Comparison of ENCODE assay signal across 1 cellular context in genomic region chr3:100416176-100416575, GRCh38.
TF ChIP-seq lines count a peak whose summit lies in the region.

No MANE protein-coding gene starts in this region.

TF ChIP-seq in HepG2, 621 proteins besides CTCF, POLR2A, EP300 and RAD21:
- no peak for TF ChIP-seq KIAA2018 (CRISPR knock-in tag; IDR thresholded peaks at IDR 0.05; ENCODE audit: borderline replicate concordance)
- peak; percentile 19; the same call in 1 of the 2 replicates for TF ChIP-seq NFIC (IDR thresholded peaks at IDR 0.05; ENCODE audit: low read length)
- TF ChIP-seq ZNF564 (CRISPR knock-in tag; IDR thresholded peaks at IDR 0.05) = no peak
- no peak for TF ChIP-seq ZNF790 (CRISPR knock-in tag; IDR thresholded peaks at IDR 0.05; ENCODE audit: borderline replicate concordance)
- no peak for TF ChIP-seq ZNF142 (CRISPR knock-in tag; IDR thresholded peaks at IDR 0.05)
- TF ChIP-seq, protein P1, sequence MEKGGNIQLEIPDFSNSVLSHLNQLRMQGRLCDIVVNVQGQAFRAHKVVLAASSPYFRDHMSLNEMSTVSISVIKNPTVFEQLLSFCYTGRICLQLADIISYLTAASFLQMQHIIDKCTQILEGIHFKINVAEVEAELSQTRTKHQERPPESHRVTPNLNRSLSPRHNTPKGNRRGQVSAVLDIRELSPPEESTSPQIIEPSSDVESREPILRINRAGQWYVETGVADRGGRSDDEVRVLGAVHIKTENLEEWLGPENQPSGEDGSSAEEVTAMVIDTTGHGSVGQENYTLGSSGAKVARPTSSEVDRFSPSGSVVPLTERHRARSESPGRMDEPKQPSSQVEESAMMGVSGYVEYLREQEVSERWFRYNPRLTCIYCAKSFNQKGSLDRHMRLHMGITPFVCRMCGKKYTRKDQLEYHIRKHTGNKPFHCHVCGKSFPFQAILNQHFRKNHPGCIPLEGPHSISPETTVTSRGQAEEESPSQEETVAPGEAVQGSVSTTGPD (CRISPR knock-in tag; IDR thresholded peaks at IDR 0.05) = no peak
- TF ChIP-seq SOX5 (CRISPR knock-in tag; IDR thresholded peaks at IDR 0.05; ENCODE audit: borderline replicate concordance) = peak; percentile 63; the same call in 1 of the 2 replicates
- no peak for TF ChIP-seq NR1H2 (CRISPR knock-in tag; IDR thresholded peaks at IDR 0.05; ENCODE audit: borderline replicate concordance, low read depth)
- TF ChIP-seq ZNF557 (CRISPR knock-in tag; IDR thresholded peaks at IDR 0.05) = no peak
- no peak for TF ChIP-seq FOXP1 (IDR thresholded peaks at IDR 0.05)
- peak; percentile 51; the same call in 1 of the 2 replicates for TF ChIP-seq FOXP1 (CRISPR knock-in tag; IDR thresholded peaks at IDR 0.05)
- TF ChIP-seq, protein P2, sequence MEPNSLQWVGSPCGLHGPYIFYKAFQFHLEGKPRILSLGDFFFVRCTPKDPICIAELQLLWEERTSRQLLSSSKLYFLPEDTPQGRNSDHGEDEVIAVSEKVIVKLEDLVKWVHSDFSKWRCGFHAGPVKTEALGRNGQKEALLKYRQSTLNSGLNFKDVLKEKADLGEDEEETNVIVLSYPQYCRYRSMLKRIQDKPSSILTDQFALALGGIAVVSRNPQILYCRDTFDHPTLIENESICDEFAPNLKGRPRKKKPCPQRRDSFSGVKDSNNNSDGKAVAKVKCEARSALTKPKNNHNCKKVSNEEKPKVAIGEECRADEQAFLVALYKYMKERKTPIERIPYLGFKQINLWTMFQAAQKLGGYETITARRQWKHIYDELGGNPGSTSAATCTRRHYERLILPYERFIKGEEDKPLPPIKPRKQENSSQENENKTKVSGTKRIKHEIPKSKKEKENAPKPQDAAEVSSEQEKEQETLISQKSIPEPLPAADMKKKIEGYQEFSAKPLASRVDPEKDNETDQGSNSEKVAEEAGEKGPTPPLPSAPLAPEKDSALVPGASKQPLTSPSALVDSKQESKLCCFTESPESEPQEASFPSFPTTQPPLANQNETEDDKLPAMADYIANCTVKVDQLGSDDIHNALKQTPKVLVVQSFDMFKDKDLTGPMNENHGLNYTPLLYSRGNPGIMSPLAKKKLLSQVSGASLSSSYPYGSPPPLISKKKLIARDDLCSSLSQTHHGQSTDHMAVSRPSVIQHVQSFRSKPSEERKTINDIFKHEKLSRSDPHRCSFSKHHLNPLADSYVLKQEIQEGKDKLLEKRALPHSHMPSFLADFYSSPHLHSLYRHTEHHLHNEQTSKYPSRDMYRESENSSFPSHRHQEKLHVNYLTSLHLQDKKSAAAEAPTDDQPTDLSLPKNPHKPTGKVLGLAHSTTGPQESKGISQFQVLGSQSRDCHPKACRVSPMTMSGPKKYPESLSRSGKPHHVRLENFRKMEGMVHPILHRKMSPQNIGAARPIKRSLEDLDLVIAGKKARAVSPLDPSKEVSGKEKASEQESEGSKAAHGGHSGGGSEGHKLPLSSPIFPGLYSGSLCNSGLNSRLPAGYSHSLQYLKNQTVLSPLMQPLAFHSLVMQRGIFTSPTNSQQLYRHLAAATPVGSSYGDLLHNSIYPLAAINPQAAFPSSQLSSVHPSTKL (CRISPR knock-in tag; IDR thresholded peaks at IDR 0.05) = peak; percentile 22; the same call in 1 of the 2 replicates
- TF ChIP-seq ARHGAP35 (CRISPR knock-in tag; IDR thresholded peaks at IDR 0.05; ENCODE audit: borderline replicate concordance) = no peak
- no peak for TF ChIP-seq SRSF4 (IDR thresholded peaks at IDR 0.05; ENCODE audit: low read depth, low read length, poor library complexity, severe bottlenecking)
- peak; percentile 40; the same call in 1 of the 2 replicates for TF ChIP-seq ELF3 (CRISPR knock-in tag; IDR thresholded peaks at IDR 0.05)
- TF ChIP-seq SOX13 (IDR thresholded peaks at IDR 0.05) = no peak
- peak in 1 of 2 experiments; percentile 42; a peak in 1 of 4 replicates for TF ChIP-seq SOX13 (CRISPR knock-in tag; conservative IDR thresholded peaks at IDR 0.05 in 1 of 2, IDR thresholded peaks at IDR 0.05 in 1 of 2)
- TF ChIP-seq ZNF281 (CRISPR knock-in tag; IDR thresholded peaks at IDR 0.05; ENCODE audit: borderline replicate concordance) = no peak
- TF ChIP-seq NFKB2 (CRISPR knock-in tag; IDR thresholded peaks at IDR 0.05; ENCODE audit: borderline replicate concordance) = no peak
- TF ChIP-seq KDM5B (CRISPR knock-in tag; IDR thresholded peaks at IDR 0.05; ENCODE audit: borderline replicate concordance) = no peak
- TF ChIP-seq CENPX (CRISPR knock-in tag; IDR thresholded peaks at IDR 0.05) = no peak
- TF ChIP-seq SOX6 (IDR thresholded peaks at IDR 0.05) = no peak
- TF ChIP-seq SOX6 (CRISPR knock-in tag; IDR thresholded peaks at IDR 0.05) = 0 out of 2 replicates have a peak, but pooled peaks have one; percentile 25
- TF ChIP-seq TAF1 (CRISPR knock-in tag; IDR thresholded peaks at IDR 0.05) = no peak
- TF ChIP-seq, protein P3, sequence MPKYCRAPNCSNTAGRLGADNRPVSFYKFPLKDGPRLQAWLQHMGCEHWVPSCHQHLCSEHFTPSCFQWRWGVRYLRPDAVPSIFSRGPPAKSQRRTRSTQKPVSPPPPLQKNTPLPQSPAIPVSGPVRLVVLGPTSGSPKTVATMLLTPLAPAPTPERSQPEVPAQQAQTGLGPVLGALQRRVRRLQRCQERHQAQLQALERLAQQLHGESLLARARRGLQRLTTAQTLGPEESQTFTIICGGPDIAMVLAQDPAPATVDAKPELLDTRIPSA (CRISPR knock-in tag; IDR thresholded peaks at IDR 0.05; ENCODE audit: borderline replicate concordance) = no peak
- no peak for TF ChIP-seq ZSCAN31 (CRISPR knock-in tag; IDR thresholded peaks at IDR 0.05; ENCODE audit: low read depth)
TF ChIP-seq in HepG2: peak in this region for 7.
